ENCODE assay signal across 2 cellular contexts in the genomic region with DNA sequence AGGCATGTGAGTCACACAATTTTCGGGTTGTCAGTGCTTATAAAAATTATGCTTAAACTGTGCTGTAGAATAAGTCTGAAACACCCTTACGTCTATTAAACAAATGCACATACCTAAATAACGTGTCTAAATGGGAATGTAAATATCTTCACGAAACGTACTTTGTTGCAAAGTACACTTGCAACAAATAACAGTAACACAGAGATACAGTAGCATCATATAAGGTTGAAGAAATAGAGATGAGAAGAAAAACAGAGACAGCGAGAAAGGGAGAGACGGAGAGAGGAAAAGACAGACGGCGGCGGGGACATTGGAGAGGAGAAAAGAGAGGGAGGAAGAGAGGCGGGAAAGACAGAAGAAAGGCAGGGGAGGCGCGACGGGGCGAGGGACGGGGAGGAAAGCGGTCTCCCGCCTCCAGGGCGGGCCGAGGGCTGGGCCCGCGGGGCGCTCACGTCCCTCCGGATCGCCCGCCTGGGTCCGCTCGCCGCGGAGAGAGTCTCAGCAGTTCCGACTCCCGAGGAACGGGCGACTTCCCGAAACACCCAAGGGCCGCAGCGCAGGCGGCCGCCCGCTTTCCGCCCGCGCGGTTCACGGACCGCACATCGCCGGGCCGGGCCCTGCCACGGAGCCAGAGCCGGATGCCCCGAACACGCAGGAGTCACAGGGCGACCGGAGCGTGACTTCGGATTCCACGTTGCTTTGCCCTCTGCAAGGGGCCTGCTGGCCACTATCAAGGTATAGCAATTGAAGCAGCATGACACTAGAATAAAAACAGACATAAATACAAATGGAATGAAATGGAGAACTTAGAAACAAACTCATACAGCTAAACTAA.
TF ChIP-seq lines count a peak whose summit lies in the region.

No MANE protein-coding gene starts in this region.

TF ChIP-seq in H1, 55 proteins besides CTCF, POLR2A, EP300 and RAD21 (continued from another document):
- TF ChIP-seq, protein P1, sequence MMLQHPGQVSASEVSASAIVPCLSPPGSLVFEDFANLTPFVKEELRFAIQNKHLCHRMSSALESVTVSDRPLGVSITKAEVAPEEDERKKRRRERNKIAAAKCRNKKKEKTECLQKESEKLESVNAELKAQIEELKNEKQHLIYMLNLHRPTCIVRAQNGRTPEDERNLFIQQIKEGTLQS (IDR thresholded peaks at IDR 0.05; ENCODE audit: insufficient read depth, low read depth, low read length) = no peak
- TF ChIP-seq NANOG (IDR thresholded peaks at IDR 0.05; ENCODE audit: insufficient read depth, low read depth, low read length, poor library complexity, severe bottlenecking) = no peak
- no peak for TF ChIP-seq HDAC2 (IDR thresholded peaks at IDR 0.05; ENCODE audit: borderline replicate concordance in 1 of 2, low read depth in 2 of 2, low read length in 2 of 2)
- TF ChIP-seq BACH1 (IDR thresholded peaks at IDR 0.05; ENCODE audit: low read length) = no peak
- peak; percentile 94 for TF ChIP-seq SUZ12 (IDR thresholded peaks at IDR 0.05; ENCODE audit: low read length)
- peak; percentile 50; the same call in 1 of the 2 replicates for TF ChIP-seq TBP (IDR thresholded peaks at IDR 0.05; ENCODE audit: low read depth, low read length)
- TF ChIP-seq SIN3A (conservative IDR thresholded peaks at IDR 0.05 in 1 of 2, IDR thresholded peaks at IDR 0.05 in 1 of 2; ENCODE audit: low read depth in 1 of 2, low read length in 2 of 2) = no peak
- TF ChIP-seq, protein P2, sequence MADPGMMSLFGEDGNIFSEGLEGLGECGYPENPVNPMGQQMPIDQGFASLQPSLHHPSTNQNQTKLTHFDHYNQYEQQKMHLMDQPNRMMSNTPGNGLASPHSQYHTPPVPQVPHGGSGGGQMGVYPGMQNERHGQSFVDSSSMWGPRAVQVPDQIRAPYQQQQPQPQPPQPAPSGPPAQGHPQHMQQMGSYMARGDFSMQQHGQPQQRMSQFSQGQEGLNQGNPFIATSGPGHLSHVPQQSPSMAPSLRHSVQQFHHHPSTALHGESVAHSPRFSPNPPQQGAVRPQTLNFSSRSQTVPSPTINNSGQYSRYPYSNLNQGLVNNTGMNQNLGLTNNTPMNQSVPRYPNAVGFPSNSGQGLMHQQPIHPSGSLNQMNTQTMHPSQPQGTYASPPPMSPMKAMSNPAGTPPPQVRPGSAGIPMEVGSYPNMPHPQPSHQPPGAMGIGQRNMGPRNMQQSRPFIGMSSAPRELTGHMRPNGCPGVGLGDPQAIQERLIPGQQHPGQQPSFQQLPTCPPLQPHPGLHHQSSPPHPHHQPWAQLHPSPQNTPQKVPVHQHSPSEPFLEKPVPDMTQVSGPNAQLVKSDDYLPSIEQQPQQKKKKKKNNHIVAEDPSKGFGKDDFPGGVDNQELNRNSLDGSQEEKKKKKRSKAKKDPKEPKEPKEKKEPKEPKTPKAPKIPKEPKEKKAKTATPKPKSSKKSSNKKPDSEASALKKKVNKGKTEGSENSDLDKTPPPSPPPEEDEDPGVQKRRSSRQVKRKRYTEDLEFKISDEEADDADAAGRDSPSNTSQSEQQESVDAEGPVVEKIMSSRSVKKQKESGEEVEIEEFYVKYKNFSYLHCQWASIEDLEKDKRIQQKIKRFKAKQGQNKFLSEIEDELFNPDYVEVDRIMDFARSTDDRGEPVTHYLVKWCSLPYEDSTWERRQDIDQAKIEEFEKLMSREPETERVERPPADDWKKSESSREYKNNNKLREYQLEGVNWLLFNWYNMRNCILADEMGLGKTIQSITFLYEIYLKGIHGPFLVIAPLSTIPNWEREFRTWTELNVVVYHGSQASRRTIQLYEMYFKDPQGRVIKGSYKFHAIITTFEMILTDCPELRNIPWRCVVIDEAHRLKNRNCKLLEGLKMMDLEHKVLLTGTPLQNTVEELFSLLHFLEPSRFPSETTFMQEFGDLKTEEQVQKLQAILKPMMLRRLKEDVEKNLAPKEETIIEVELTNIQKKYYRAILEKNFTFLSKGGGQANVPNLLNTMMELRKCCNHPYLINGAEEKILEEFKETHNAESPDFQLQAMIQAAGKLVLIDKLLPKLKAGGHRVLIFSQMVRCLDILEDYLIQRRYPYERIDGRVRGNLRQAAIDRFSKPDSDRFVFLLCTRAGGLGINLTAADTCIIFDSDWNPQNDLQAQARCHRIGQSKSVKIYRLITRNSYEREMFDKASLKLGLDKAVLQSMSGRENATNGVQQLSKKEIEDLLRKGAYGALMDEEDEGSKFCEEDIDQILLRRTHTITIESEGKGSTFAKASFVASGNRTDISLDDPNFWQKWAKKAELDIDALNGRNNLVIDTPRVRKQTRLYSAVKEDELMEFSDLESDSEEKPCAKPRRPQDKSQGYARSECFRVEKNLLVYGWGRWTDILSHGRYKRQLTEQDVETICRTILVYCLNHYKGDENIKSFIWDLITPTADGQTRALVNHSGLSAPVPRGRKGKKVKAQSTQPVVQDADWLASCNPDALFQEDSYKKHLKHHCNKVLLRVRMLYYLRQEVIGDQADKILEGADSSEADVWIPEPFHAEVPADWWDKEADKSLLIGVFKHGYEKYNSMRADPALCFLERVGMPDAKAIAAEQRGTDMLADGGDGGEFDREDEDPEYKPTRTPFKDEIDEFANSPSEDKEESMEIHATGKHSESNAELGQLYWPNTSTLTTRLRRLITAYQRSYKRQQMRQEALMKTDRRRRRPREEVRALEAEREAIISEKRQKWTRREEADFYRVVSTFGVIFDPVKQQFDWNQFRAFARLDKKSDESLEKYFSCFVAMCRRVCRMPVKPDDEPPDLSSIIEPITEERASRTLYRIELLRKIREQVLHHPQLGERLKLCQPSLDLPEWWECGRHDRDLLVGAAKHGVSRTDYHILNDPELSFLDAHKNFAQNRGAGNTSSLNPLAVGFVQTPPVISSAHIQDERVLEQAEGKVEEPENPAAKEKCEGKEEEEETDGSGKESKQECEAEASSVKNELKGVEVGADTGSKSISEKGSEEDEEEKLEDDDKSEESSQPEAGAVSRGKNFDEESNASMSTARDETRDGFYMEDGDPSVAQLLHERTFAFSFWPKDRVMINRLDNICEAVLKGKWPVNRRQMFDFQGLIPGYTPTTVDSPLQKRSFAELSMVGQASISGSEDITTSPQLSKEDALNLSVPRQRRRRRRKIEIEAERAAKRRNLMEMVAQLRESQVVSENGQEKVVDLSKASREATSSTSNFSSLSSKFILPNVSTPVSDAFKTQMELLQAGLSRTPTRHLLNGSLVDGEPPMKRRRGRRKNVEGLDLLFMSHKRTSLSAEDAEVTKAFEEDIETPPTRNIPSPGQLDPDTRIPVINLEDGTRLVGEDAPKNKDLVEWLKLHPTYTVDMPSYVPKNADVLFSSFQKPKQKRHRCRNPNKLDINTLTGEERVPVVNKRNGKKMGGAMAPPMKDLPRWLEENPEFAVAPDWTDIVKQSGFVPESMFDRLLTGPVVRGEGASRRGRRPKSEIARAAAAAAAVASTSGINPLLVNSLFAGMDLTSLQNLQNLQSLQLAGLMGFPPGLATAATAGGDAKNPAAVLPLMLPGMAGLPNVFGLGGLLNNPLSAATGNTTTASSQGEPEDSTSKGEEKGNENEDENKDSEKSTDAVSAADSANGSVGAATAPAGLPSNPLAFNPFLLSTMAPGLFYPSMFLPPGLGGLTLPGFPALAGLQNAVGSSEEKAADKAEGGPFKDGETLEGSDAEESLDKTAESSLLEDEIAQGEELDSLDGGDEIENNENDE (IDR thresholded peaks at IDR 0.05; ENCODE audit: insufficient replicate concordance, low read length) = no peak
- no peak for TF ChIP-seq SIX5 (IDR thresholded peaks at IDR 0.05; ENCODE audit: low read depth, low read length)
- peak; percentile 74 for TF ChIP-seq RNF2 (IDR thresholded peaks at IDR 0.05; ENCODE audit: borderline replicate concordance, low read depth, low read length, missing control alignments, poor library complexity, severe bottlenecking)
- peak; percentile 94 for TF ChIP-seq EZH2 (IDR thresholded peaks at IDR 0.05; ENCODE audit: low read depth, low read length, severe bottlenecking)
- peak; percentile 57 for TF ChIP-seq KDM4A (IDR thresholded peaks at IDR 0.05; ENCODE audit: low read depth, low read length, severe bottlenecking)
- TF ChIP-seq ASH2L (IDR thresholded peaks at IDR 0.05; ENCODE audit: low read length) = peak; percentile 46

TF ChIP-seq in HEK293T, 16 proteins besides CTCF, POLR2A, EP300 and RAD21 (continued from another document):
- TF ChIP-seq, protein P3, sequence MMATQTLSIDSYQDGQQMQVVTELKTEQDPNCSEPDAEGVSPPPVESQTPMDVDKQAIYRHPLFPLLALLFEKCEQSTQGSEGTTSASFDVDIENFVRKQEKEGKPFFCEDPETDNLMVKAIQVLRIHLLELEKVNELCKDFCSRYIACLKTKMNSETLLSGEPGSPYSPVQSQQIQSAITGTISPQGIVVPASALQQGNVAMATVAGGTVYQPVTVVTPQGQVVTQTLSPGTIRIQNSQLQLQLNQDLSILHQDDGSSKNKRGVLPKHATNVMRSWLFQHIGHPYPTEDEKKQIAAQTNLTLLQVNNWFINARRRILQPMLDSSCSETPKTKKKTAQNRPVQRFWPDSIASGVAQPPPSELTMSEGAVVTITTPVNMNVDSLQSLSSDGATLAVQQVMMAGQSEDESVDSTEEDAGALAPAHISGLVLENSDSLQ (IDR thresholded peaks at IDR 0.05) = no peak
- TF ChIP-seq LEF1 (IDR thresholded peaks at IDR 0.05; ENCODE audit: borderline replicate concordance) = no peak
- no peak for TF ChIP-seq FOXM1 (IDR thresholded peaks at IDR 0.05; ENCODE audit: borderline replicate concordance)
- no peak for TF ChIP-seq FOXK2 (IDR thresholded peaks at IDR 0.05)
- TF ChIP-seq ELF4 (IDR thresholded peaks at IDR 0.05) = no peak
- TF ChIP-seq NFRKB (IDR thresholded peaks at IDR 0.05) = no peak
- no peak for TF ChIP-seq HDGF (IDR thresholded peaks at IDR 0.05; ENCODE audit: borderline replicate concordance)
- no peak for TF ChIP-seq SP1 (IDR thresholded peaks at IDR 0.05)
